ENCODE assay signal across 8 cellular contexts in the genomic region with DNA sequence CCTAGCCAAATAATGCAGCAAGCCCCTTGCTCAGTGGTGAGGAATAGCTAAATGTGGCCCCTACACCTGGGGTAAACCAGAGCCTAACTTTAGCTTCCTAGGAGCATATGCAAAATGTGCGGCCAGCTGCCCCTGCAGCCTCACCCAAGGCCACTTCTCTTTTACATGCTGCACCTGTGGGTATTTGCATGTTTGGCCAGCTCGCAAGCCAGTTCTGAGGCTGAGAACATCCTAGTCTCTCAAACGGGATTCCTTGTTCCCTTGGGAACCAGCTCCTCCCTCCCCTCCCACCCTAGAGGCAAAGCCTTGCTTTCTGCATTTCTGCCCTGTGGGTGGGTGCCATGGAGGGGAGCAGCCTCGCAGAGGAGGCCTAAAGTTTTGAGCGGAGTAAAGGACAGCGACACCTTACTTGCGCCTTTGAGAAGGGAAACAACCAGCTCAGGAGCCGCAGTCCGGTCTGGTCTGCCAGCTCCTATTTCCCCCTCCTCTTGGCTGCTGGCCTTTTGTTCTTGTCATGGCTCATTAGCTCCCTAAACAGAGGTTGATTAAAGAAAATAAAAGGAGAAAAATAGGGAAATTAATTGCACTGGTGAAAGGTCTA.
DNase-seq lines count a peak whose midpoint lies in the region; ATAC-seq and TF ChIP-seq lines count a peak whose summit lies in the region.

No MANE protein-coding gene starts in this region.

- no peak overlapping the region for H4K91ac ChIP-seq in H9 (ENCODE audit: insufficient read length, low read depth, low read length)

- peak; percentile 79 for ATAC-seq in GM18861 (IDR thresholded peaks at IDR 0.05; ENCODE audit: unreplicated experiment)

- DNase-seq in H9, result peak; percentile 92
- DNase-seq in kidney epithelial cell (ENCODE audit: low read depth), result peak; percentile 19
- no peak for DNase-seq in cerebellar cortex (ENCODE audit: low spot score)
- no peak for DNase-seq in activated T-cell treated with anti-CD3 and anti-CD28 coated beads, Interleukin-2, amount 50 U/mL, for 48 hours
- no peak for DNase-seq in SW 1271 (lab: John Stamatoyannopoulos, UW)
- no peak for DNase-seq in AML-193 (lab: John Stamatoyannopoulos, UW)

- H3K4me1 ChIP-seq in H9 (ENCODE audit: insufficient read depth, low read length), result peaks cover 9% of the 10 kb centered on the region; the same call in 1 of the 2 replicates

- peak overlapping the region; percentile 11 for H3K27ac ChIP-seq in H9 (ENCODE audit: insufficient read length, low read depth, low read length)

- no peak overlapping the region for H2BK12ac ChIP-seq in H9 (ENCODE audit: insufficient read length, low read depth, low read length)

- H3K27me3 Mint-ChIP-seq in H9 (ENCODE audit: low read depth) (peaks cover 5% of the 10 kb centered on the region; the same call in 1 of the 2 replicates), IgD-negative memory B cell (peaks cover 1% of the 10 kb centered on the region)

- H3K9me3 Mint-ChIP-seq in H9 (no peaks in the 10 kb centered on the region), IgD-negative memory B cell (peaks cover 0 to 5% (median 0%) of the 10 kb centered on the region in 3 donors)

- WGBS in H9 (ENCODE audit: extremely low coverage, insufficient read length, low lambda C conversion rate), result no CpG with 5 or more reads among the region's 9 CpGs

- no peak overlapping the region for H3K56ac ChIP-seq in H9 (ENCODE audit: insufficient read length, low read depth, low read length)

- H3K4ac ChIP-seq in H9 (ENCODE audit: low read depth, low read length), result no peak overlapping the region

- no peak overlapping the region for H3K23ac ChIP-seq in H9 (ENCODE audit: insufficient read length, low read depth, low read length)

- no peaks in the 10 kb centered on the region for H3K36me3 Mint-ChIP-seq in H9 (ENCODE audit: insufficient read depth in 1 of 3, low read depth in 3 of 3)
- H3K36me3 Mint-ChIP-seq in IgD-negative memory B cell, result peaks cover 5% of the 10 kb centered on the region

- peak overlapping the region; percentile 19 for H3K18ac ChIP-seq in H9 (ENCODE audit: insufficient read length, low read depth, low read length)

- no peaks in the 10 kb centered on the region for H4K20me1 ChIP-seq in H9 (ENCODE audit: control insufficient read depth, insufficient read depth, insufficient read length)

- no peak overlapping the region for H3K14ac ChIP-seq in H9 (ENCODE audit: insufficient read depth, low read length)

- no peaks in the 10 kb centered on the region for H3K79me2 ChIP-seq in H9 (ENCODE audit: insufficient read depth, low read length)

- H3K27ac Mint-ChIP-seq in H9 (peak overlapping the region in 2 of 3 experiments; percentile 78 to 96; a peak in 4 of 7 replicates), IgD-negative memory B cell (peak overlapping the region; percentile 91 to 97 (median 95))

- no peaks in the 10 kb centered on the region for H3K79me1 ChIP-seq in H9 (ENCODE audit: insufficient read depth, low read depth, low read length, poor library complexity, severe bottlenecking)

- H3K4me3 Mint-ChIP-seq in H9 (peak overlapping the region in 1 of 2 experiments; percentile 45; a peak in 1 of 5 replicates), IgD-negative memory B cell (peak overlapping the region; percentile 47 to 91 (median 86))

- H3K4me3 ChIP-seq in kidney epithelial cell (ENCODE audit: low read depth, low read length), result no peak overlapping the region

- H4K5ac ChIP-seq in H9 (ENCODE audit: insufficient read length, low read depth, low read length), result no peak overlapping the region

- no peak overlapping the region for H2AFZ ChIP-seq in H9 (ENCODE audit: low read length)

- no peak overlapping the region for H4K8ac ChIP-seq in H9 (replicated peaks; ENCODE audit: insufficient read length, low read depth, low read length)

- H3K9ac ChIP-seq in H9 (ENCODE audit: extremely low read depth, insufficient read length, low read length), result no peak overlapping the region

- no peaks in the 10 kb centered on the region for H3K27me3 ChIP-seq in H9 (ENCODE audit: insufficient read depth, low read length)
- no peaks in the 10 kb centered on the region for H3K27me3 ChIP-seq in kidney epithelial cell (ENCODE audit: control insufficient read depth, insufficient read depth, low read length)

- H2BK20ac ChIP-seq in H9 (ENCODE audit: low read depth, low read length, poor library complexity, severe bottlenecking), result no peak overlapping the region

- H3K36me3 ChIP-seq in kidney epithelial cell (ENCODE audit: control insufficient read depth, insufficient read depth, low read length), result no peaks in the 10 kb centered on the region

- peaks cover 39 to 49% of the 10 kb centered on the region in 2 experiments for H3K4me1 Mint-ChIP-seq in H9
- peaks cover 63 to 82% (median 74%) of the 10 kb centered on the region in 3 donors for H3K4me1 Mint-ChIP-seq in IgD-negative memory B cell

- no peaks in the 10 kb centered on the region for H3K9me3 ChIP-seq in H9 (ENCODE audit: control insufficient read depth, low read depth, low read length)

- H2BK15ac ChIP-seq in H9 (ENCODE audit: low read depth, low read length), result no peak overlapping the region

- no peak overlapping the region for H2BK120ac ChIP-seq in H9 (ENCODE audit: low read depth, low read length, poor library complexity, severe bottlenecking)

- TF ChIP-seq CTCF in H9 (conservative IDR thresholded peaks at IDR 0.05) (0 out of 3 replicates have a peak, but pooled peaks have one; percentile 24), kidney epithelial cell (IDR thresholded peaks at IDR 0.05; ENCODE audit: insufficient read depth, low read length, poor library complexity, severe bottlenecking) (no peak)

- H3K23me2 ChIP-seq in H9 (ENCODE audit: insufficient read length, low read depth, low read length, poor library complexity, severe bottlenecking), result no peaks in the 10 kb centered on the region

- no peak overlapping the region for H2BK5ac ChIP-seq in H9 (ENCODE audit: insufficient read length, low read length)

- H2AK5ac ChIP-seq in H9 (ENCODE audit: insufficient read length, low read length), result no peak overlapping the region

- no peak overlapping the region for H3T11ph ChIP-seq in H9 (ENCODE audit: low read length)

- peak overlapping the region; percentile 6 for H3K4me2 ChIP-seq in H9 (ENCODE audit: insufficient read depth, insufficient read length, low read length)

Comparison
In these comparisons a context has a peak if more than half of its experiments do, and no peak if none do; other contexts are left out.
1. DNase-seq: peak in H9 (single experiment) and kidney epithelial cell (single experiment); none in cerebellar cortex (single experiment), activated T-cell treated with anti-CD3 and anti-CD28 coated beads, Interleukin-2, amount 50 U/mL, for 48 hours (0 of 2), SW 1271 (0 of 2) and AML-193 (0 of 2).